19 cellular contexts compared by ENCODE assay signal in genomic region chr2:76684762-76685161, GRCh38.
DNase-seq lines count a peak whose midpoint lies in the region; ATAC-seq and TF ChIP-seq lines count a peak whose summit lies in the region.
"Had no signal": no experiment of that assay in that cellular context is flagged by ENCODE, and none has a peak within 500 bp of the region (broad histone marks: within the 10 kb centered on the region; RNA-seq: fewer than 3 reads in every experiment).

No MANE protein-coding gene starts in this region.

- no peaks in the 10 kb centered on the region for H3K4me1 ChIP-seq in mucosa of descending colon (ENCODE audit: low read depth)
- H3K4me1 ChIP-seq: Caco-2, Peyer's patch had no signal

- TF ChIP-seq CTCF in WERI-Rb-1 (IDR thresholded peaks at IDR 0.05; ENCODE audit: low read depth, low read length), result no peak
- no peak for TF ChIP-seq CTCF in mucosa of descending colon (IDR thresholded peaks at IDR 0.05)

- no peak overlapping the region for H3K27ac ChIP-seq in WERI-Rb-1
- H3K27ac ChIP-seq: Peyer's patch had no signal

- no peaks in the 10 kb centered on the region for H3K27me3 ChIP-seq in WERI-Rb-1 (ENCODE audit: insufficient read depth, low read depth, severe bottlenecking)
- H3K27me3 ChIP-seq: Peyer's patch had no signal

- intact Hi-C loops in mucosa of descending colon (cut with DNase I, micrococcal nuclease), result no loop called here

- no peak overlapping the region for H3K4me3 ChIP-seq in WERI-Rb-1 (ENCODE audit: low read depth, low read length)
- no peak overlapping the region for H3K4me3 ChIP-seq in mucosa of descending colon
- H3K4me3 ChIP-seq: Peyer's patch had no signal

- DNase-seq in Ammon's horn (ENCODE audit: low spot score) (peak; percentile 38), NCI-H2171 treated with DMSO at 0.1 percent for 48 hours (lab: John Stamatoyannopoulos, UW) (peak; percentile 74), WERI-Rb-1 (peak; percentile 13), mucosa of descending colon (no peak), MV-4-11 (lab: John Stamatoyannopoulos, UW) (no peak), HT-29 (ENCODE audit: low spot score) (no peak)
- no peak for DNase-seq in stimulated activated CD4-positive, alpha-beta T cell treated with anti-CD3 and anti-CD28 coated beads, Interleukin-1b, Interleukin-23, amount 100 ng/mL, for 48 hours
- DNase-seq: 8988T; Caco-2; CD4-positive, CD25-positive, alpha-beta regulatory T cell; DMS53; H7; HFFc6; KG1; NCI-H1930; NCI-H526 treated with DMSO at 0.1 percent for 48 hours; NK-92 treated with Interleukin-12 subunit alpha and Interleukin-12 subunit beta, amount 100 ng/mL, for 24 hours; Peyer's patch had no signal

- no peaks in the 10 kb centered on the region for H3K36me3 ChIP-seq in WERI-Rb-1
- H3K36me3 ChIP-seq in mucosa of descending colon (ENCODE audit: low read depth), result no peaks in the 10 kb centered on the region
- H3K36me3 ChIP-seq: Peyer's patch had no signal

- ATAC-seq in mucosa of descending colon (peak; percentile 55), GM21619 (IDR thresholded peaks at IDR 0.05; ENCODE audit: unreplicated experiment) (no peak)

- no peaks in the 10 kb centered on the region for H3K9me3 ChIP-seq in WERI-Rb-1 (ENCODE audit: severe bottlenecking)
- no peaks in the 10 kb centered on the region for H3K9me3 ChIP-seq in mucosa of descending colon
- H3K9me3 ChIP-seq: Caco-2, Peyer's patch had no signal

Comparison
In these comparisons a context has a peak if more than half of its experiments do, and no peak if none do; other contexts are left out.
1. DNase-seq: peak in Ammon's horn (single experiment), NCI-H2171 treated with DMSO at 0.1 percent for 48 hours (single experiment) and WERI-Rb-1 (single experiment); none in mucosa of descending colon (0 of 3), stimulated activated CD4-positive, alpha-beta T cell treated with anti-CD3 and anti-CD28 coated beads, Interleukin-1b, Interleukin-23, amount 100 ng/mL, for 48 hours (single experiment), MV-4-11 (single experiment) and HT-29 (single experiment).